Comparison of ENCODE assay signal across 1 cellular context in the genomic region with DNA sequence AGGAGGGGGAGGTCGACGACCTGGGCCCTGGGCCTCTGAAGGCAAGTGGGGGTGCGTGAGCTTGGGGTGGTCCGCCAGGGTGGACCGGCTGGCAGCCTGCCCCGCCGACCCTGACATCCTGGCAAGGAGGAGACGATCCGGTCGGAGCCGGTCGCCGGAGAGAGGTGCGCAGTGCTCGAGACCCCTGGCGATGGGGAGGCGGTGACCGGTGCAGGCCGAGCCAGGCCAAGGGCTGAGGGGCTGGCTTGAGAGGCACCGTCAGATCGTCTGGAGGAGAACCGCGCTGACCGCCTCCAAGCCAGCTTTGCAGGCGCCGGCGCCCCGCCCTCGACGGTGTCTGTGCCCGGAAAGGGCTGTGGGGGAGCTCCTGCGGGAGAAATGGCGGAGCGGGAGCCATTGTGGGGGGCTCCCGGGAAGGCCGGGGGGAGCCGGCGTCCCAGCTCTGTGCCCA.
TF ChIP-seq lines count a peak whose summit lies in the region.

No MANE protein-coding gene starts in this region.

TF ChIP-seq in GM23338, 12 proteins besides CTCF, POLR2A, EP300 and RAD21 (continued from another document):
- TF ChIP-seq, protein P1, sequence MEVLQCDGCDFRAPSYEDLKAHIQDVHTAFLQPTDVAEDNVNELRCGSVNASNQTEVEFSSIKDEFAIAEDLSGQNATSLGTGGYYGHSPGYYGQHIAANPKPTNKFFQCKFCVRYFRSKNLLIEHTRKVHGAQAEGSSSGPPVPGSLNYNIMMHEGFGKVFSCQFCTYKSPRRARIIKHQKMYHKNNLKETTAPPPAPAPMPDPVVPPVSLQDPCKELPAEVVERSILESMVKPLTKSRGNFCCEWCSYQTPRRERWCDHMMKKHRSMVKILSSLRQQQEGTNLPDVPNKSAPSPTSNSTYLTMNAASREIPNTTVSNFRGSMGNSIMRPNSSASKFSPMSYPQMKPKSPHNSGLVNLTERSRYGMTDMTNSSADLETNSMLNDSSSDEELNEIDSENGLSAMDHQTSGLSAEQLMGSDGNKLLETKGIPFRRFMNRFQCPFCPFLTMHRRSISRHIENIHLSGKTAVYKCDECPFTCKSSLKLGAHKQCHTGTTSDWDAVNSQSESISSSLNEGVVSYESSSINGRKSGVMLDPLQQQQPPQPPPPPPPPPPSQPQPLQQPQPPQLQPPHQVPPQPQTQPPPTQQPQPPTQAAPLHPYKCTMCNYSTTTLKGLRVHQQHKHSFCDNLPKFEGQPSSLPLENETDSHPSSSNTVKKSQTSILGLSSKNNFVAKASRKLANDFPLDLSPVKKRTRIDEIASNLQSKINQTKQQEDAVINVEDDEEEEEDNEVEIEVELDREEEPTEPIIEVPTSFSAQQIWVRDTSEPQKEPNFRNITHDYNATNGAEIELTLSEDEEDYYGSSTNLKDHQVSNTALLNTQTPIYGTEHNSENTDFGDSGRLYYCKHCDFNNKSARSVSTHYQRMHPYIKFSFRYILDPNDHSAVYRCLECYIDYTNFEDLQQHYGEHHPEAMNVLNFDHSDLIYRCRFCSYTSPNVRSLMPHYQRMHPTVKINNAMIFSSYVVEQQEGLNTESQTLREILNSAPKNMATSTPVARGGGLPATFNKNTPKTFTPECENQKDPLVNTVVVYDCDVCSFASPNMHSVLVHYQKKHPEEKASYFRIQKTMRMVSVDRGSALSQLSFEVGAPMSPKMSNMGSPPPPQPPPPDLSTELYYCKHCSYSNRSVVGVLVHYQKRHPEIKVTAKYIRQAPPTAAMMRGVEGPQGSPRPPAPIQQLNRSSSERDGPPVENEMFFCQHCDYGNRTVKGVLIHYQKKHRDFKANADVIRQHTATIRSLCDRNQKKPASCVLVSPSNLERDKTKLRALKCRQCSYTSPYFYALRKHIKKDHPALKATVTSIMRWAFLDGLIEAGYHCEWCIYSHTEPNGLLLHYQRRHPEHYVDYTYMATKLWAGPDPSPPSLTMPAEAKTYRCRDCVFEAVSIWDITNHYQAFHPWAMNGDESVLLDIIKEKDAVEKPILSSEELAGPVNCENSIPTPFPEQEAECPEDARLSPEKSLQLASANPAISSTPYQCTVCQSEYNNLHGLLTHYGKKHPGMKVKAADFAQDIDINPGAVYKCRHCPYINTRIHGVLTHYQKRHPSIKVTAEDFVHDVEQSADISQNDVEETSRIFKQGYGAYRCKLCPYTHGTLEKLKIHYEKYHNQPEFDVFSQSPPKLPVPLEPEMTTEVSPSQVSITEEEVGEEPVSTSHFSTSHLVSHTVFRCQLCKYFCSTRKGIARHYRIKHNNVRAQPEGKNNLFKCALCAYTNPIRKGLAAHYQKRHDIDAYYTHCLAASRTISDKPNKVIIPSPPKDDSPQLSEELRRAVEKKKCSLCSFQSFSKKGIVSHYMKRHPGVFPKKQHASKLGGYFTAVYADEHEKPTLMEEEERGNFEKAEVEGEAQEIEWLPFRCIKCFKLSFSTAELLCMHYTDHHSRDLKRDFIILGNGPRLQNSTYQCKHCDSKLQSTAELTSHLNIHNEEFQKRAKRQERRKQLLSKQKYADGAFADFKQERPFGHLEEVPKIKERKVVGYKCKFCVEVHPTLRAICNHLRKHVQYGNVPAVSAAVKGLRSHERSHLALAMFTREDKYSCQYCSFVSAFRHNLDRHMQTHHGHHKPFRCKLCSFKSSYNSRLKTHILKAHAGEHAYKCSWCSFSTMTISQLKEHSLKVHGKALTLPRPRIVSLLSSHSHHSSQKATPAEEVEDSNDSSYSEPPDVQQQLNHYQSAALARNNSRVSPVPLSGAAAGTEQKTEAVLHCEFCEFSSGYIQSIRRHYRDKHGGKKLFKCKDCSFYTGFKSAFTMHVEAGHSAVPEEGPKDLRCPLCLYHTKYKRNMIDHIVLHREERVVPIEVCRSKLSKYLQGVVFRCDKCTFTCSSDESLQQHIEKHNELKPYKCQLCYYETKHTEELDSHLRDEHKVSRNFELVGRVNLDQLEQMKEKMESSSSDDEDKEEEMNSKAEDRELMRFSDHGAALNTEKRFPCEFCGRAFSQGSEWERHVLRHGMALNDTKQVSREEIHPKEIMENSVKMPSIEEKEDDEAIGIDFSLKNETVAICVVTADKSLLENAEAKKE (CRISPR knock-in tag; IDR thresholded peaks at IDR 0.05), result no peak
- TF ChIP-seq EZH2 (IDR thresholded peaks at IDR 0.05; ENCODE audit: low read depth, unreplicated experiment) (no peak), JUNB (IDR thresholded peaks at IDR 0.05; ENCODE audit: unreplicated experiment) (no peak)
